Comparison of ENCODE assay signal across 1 cellular context in genomic region chr16:68079616-68080344, GRCh38.
TF ChIP-seq lines count a peak whose summit lies in the region.

No MANE protein-coding gene starts in this region.

TF ChIP-seq in K562, 482 proteins besides CTCF, POLR2A, EP300 and RAD21 (continues in another document):
- TF ChIP-seq SAFB (IDR thresholded peaks at IDR 0.05; ENCODE audit: borderline replicate concordance, low read depth, low read length) (no peak), SPI1 (IDR thresholded peaks at IDR 0.05; ENCODE audit: borderline replicate concordance, low read depth, low read length) (peak; percentile 86), YY1 (IDR thresholded peaks at IDR 0.05; ENCODE audit: borderline replicate concordance in 1 of 3, control insufficient read depth in 1 of 3, extremely low read depth in 1 of 3, insufficient read depth in 3 of 3, insufficient read length in 1 of 3, insufficient replicate concordance in 2 of 3, low read depth in 1 of 3, low read length in 2 of 3) (peak in 1 of 3 experiments; percentile 37), IRF2 (CRISPR knock-in tag; IDR thresholded peaks at IDR 0.05) (no peak), RBBP5 (IDR thresholded peaks at IDR 0.05; ENCODE audit: borderline replicate concordance, insufficient read depth, low read length, poor library complexity, severe bottlenecking) (peak; percentile 91), IFI16 (CRISPR knock-in tag; IDR thresholded peaks at IDR 0.05) (no peak), CHD1 (IDR thresholded peaks at IDR 0.05; ENCODE audit: low read length) (peak; percentile 37), ZNF24 (IDR thresholded peaks at IDR 0.05) (peak; percentile 53; the same call in 1 of the 2 replicates), CCNT2 (IDR thresholded peaks at IDR 0.05; ENCODE audit: borderline replicate concordance, extremely low read depth, insufficient read length, low read depth, low read length) (peak; percentile 81), ZNF347 (CRISPR knock-in tag; IDR thresholded peaks at IDR 0.05; ENCODE audit: low read depth) (no peak; the same call in 1 of the 2 replicates), ARID2 (IDR thresholded peaks at IDR 0.05) (no peak), ELF4 (CRISPR knock-in tag; IDR thresholded peaks at IDR 0.05) (peak; percentile 34; the same call in 1 of the 2 replicates), RBM25 (IDR thresholded peaks at IDR 0.05; ENCODE audit: low read depth, low read length, severe bottlenecking) (no peak), SAFB2 (IDR thresholded peaks at IDR 0.05; ENCODE audit: borderline replicate concordance, low read depth, low read length, severe bottlenecking) (no peak), GMEB1 (CRISPR knock-in tag; IDR thresholded peaks at IDR 0.05) (no peak), ZNF561 (CRISPR knock-in tag; conservative IDR thresholded peaks at IDR 0.05) (no peak), CBX8 (IDR thresholded peaks at IDR 0.05; ENCODE audit: borderline replicate concordance, extremely low read depth, low read depth, low read length, poor library complexity, severe bottlenecking) (no peak), BACH1 (tag; IDR thresholded peaks at IDR 0.05) (peak; percentile 66; the same call in 1 of the 2 replicates), TEAD1 (CRISPR knock-in tag; IDR thresholded peaks at IDR 0.05) (peak; percentile 24 to 82; a peak in 2 of 4 replicates), ZNF282 (CRISPR knock-in tag; IDR thresholded peaks at IDR 0.05) (no peak), VEZF1 (CRISPR knock-in tag; IDR thresholded peaks at IDR 0.05) (peak; percentile 96), TFE3 (CRISPR knock-in tag; IDR thresholded peaks at IDR 0.05) (no peak), ZNF398 (CRISPR knock-in tag; IDR thresholded peaks at IDR 0.05) (no peak), CHD4 (IDR thresholded peaks at IDR 0.05; ENCODE audit: insufficient read depth, insufficient replicate concordance, low read depth, low read length, poor library complexity, severe bottlenecking) (no peak), CGGBP1 (CRISPR knock-in tag; IDR thresholded peaks at IDR 0.05) (no peak), RCOR1 (IDR thresholded peaks at IDR 0.05; ENCODE audit: borderline replicate concordance in 1 of 2, low read depth in 2 of 2, low read length in 2 of 2) (peak in 1 of 2 experiments; percentile 89; a peak in 3 of 4 replicates), ELK3 (CRISPR knock-in tag; IDR thresholded peaks at IDR 0.05) (no peak), ZNF766 (CRISPR knock-in tag; conservative IDR thresholded peaks at IDR 0.05) (peak; percentile 88), RUNX1 (IDR thresholded peaks at IDR 0.05; ENCODE audit: low read depth) (peak; percentile 84; the same call in 1 of the 2 replicates), MYBL2 (IDR thresholded peaks at IDR 0.05; ENCODE audit: low read depth) (peak; percentile 27; the same call in 1 of the 2 replicates), MYBL2 (CRISPR knock-in tag; IDR thresholded peaks at IDR 0.05; ENCODE audit: borderline replicate concordance) (no peak), ZSCAN29 (IDR thresholded peaks at IDR 0.05) (no peak), XRCC5 (IDR thresholded peaks at IDR 0.05; ENCODE audit: low read depth, low read length) (no peak; the same call in 1 of the 2 replicates), SRF (CRISPR knock-in tag; IDR thresholded peaks at IDR 0.05) (peak in 1 of 2 experiments; percentile 37; a peak in 1 of 4 replicates), CHD7 (IDR thresholded peaks at IDR 0.05; ENCODE audit: low read depth, low read length) (peak; percentile 9), NCOA4 (IDR thresholded peaks at IDR 0.05; ENCODE audit: partially characterized antibody) (no peak), HIVEP1 (CRISPR knock-in tag; IDR thresholded peaks at IDR 0.05) (peak; percentile 79), HDAC2 (IDR thresholded peaks at IDR 0.05) (peak; percentile 60; the same call in 1 of the 2 replicates), E2F5 (CRISPR knock-in tag; IDR thresholded peaks at IDR 0.05) (no peak), DACH1 (IDR thresholded peaks at IDR 0.05; ENCODE audit: partially characterized antibody) (peak; percentile 66)
